ENCODE assay signal across 30 cellular contexts in genomic region chr4:138312536-138312911, GRCh38.
"Had no signal": no experiment of that assay in that cellular context is flagged by ENCODE, and none has a peak within 500 bp of the region (broad histone marks: within the 10 kb centered on the region; RNA-seq: fewer than 3 reads in every experiment).

No MANE protein-coding gene starts in this region.

- H3K9me3 ChIP-seq: gastrocnemius medialis had no signal

- H3K4me1 ChIP-seq: breast epithelium, gastrocnemius medialis, heart left ventricle had no signal

- DNase-seq: activated B cell treated with CpG ODN at 0.5 μM for 24 hours; activated CD4-positive, alpha-beta memory T cell treated with anti-CD3 and anti-CD28 coated beads for 36 hours; activated CD4-positive, alpha-beta T cell treated with anti-CD3 and anti-CD28 coated beads, Interleukin-2, amount 10 ng/mL, durations not matched to agents 24 days and 14 days; activated CD8-positive, alpha-beta memory T cell treated with anti-CD3 and anti-CD28 coated beads, Interleukin-2, amount 10 ng/mL, durations not matched to agents 7 days and 5 days; activated CD8-positive, alpha-beta memory T cell treated with anti-CD3 and anti-CD28 coated beads, Interleukin-2, amount 50 U/mL, for 48 hours; activated CD8-positive, alpha-beta T cell treated with anti-CD3 and anti-CD28 coated beads, Interleukin-2, amount 10 ng/mL, durations not matched to agents 7 days and 5 days; activated gamma-delta T cell; activated naive CD4-positive, alpha-beta T cell; activated naive CD4-positive, alpha-beta T cell treated with anti-CD3 and anti-CD28 coated beads, Interleukin-2, amount 10 ng/mL, durations not matched to agents 7 days and 5 days; activated T-cell treated with anti-CD3 and anti-CD28 coated beads for 4 hours; activated T-cell treated with anti-CD3 and anti-CD28 coated beads, Interleukin-2, amount 50 U/mL, for 24 hours; activated T-cell treated with anti-CD3 and anti-CD28 coated beads, Interleukin-2, amount 50 U/mL, for 72 hours; amygdala; aorta; cortex of kidney; dermis blood vessel endothelial cell; effector CD8-positive, alpha-beta T cell; foreskin keratinocyte; gastrocnemius medialis; glutamatergic neuron; heart left ventricle; SW 1271; T-cell; T-helper 17 cell; T1000; WERI-Rb-1 had no signal

- H3K27me3 ChIP-seq: breast epithelium, cardiac muscle cell, foreskin keratinocyte, gastrocnemius medialis, heart left ventricle had no signal

- H3K4me3 ChIP-seq: breast epithelium, cardiac muscle cell, gastrocnemius medialis, heart left ventricle had no signal

- ATAC-seq: activated CD4-positive, CD25-positive, alpha-beta regulatory T cell treated with anti-CD3 and anti-CD28 coated beads, Interleukin-2, amount 50 U/mL, for 24 hours; activated CD8-positive, alpha-beta memory T cell treated with anti-CD3 and anti-CD28 coated beads, Interleukin-2, amount 10 ng/mL, durations not matched to agents 7 days and 5 days; activated CD8-positive, alpha-beta T cell treated with anti-CD3 and anti-CD28 coated beads, Interleukin-2, amount 10 ng/mL, durations not matched to agents 7 days and 5 days; activated T-cell treated with anti-CD3 and anti-CD28 coated beads, Interleukin-2, amount 50 U/mL, for 72 hours; foreskin keratinocyte; gastrocnemius medialis; heart left ventricle; T-cell; T-helper 17 cell had no signal

- H3K36me3 ChIP-seq: breast epithelium, cardiac muscle cell, gastrocnemius medialis, heart left ventricle, WERI-Rb-1 had no signal

- H3K27ac ChIP-seq: breast epithelium, cardiac muscle cell, epithelial cell of prostate, foreskin keratinocyte, gastrocnemius medialis, heart left ventricle, WERI-Rb-1 had no signal
